Comparison of ENCODE assay signal across 1 cellular context in genomic region chr16:53775821-53776431, GRCh38.
TF ChIP-seq lines count a peak whose summit lies in the region.

No MANE protein-coding gene starts in this region.

TF ChIP-seq in HepG2, 621 proteins besides CTCF, POLR2A, EP300 and RAD21 (continued from another document and continues in another):
- TF ChIP-seq, protein P1, sequence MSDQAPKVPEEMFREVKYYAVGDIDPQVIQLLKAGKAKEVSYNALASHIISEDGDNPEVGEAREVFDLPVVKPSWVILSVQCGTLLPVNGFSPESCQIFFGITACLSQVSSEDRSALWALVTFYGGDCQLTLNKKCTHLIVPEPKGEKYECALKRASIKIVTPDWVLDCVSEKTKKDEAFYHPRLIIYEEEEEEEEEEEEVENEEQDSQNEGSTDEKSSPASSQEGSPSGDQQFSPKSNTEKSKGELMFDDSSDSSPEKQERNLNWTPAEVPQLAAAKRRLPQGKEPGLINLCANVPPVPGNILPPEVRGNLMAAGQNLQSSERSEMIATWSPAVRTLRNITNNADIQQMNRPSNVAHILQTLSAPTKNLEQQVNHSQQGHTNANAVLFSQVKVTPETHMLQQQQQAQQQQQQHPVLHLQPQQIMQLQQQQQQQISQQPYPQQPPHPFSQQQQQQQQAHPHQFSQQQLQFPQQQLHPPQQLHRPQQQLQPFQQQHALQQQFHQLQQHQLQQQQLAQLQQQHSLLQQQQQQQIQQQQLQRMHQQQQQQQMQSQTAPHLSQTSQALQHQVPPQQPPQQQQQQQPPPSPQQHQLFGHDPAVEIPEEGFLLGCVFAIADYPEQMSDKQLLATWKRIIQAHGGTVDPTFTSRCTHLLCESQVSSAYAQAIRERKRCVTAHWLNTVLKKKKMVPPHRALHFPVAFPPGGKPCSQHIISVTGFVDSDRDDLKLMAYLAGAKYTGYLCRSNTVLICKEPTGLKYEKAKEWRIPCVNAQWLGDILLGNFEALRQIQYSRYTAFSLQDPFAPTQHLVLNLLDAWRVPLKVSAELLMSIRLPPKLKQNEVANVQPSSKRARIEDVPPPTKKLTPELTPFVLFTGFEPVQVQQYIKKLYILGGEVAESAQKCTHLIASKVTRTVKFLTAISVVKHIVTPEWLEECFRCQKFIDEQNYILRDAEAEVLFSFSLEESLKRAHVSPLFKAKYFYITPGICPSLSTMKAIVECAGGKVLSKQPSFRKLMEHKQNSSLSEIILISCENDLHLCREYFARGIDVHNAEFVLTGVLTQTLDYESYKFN (CRISPR knock-in tag; conservative IDR thresholded peaks at IDR 0.05): peak; percentile 41; the same call in 1 of the 2 replicates
- no peak; the same call in 1 of the 2 replicates for TF ChIP-seq ARID4A (CRISPR knock-in tag; IDR thresholded peaks at IDR 0.05; ENCODE audit: borderline replicate concordance)
- TF ChIP-seq YEATS4 (CRISPR knock-in tag; IDR thresholded peaks at IDR 0.05; ENCODE audit: borderline replicate concordance): no peak
- no peak for TF ChIP-seq CC2D1A (CRISPR knock-in tag; IDR thresholded peaks at IDR 0.05)
- TF ChIP-seq NCOR1 (IDR thresholded peaks at IDR 0.05; ENCODE audit: borderline replicate concordance, low read length): no peak
- no peak for TF ChIP-seq ZNF629 (CRISPR knock-in tag; conservative IDR thresholded peaks at IDR 0.05)
- no peak for TF ChIP-seq CREM (IDR thresholded peaks at IDR 0.05)
- no peak for TF ChIP-seq CREM (CRISPR knock-in tag; IDR thresholded peaks at IDR 0.05)
- TF ChIP-seq ZNF432 (CRISPR knock-in tag; IDR thresholded peaks at IDR 0.05; ENCODE audit: borderline replicate concordance): no peak
- TF ChIP-seq, protein P2, sequence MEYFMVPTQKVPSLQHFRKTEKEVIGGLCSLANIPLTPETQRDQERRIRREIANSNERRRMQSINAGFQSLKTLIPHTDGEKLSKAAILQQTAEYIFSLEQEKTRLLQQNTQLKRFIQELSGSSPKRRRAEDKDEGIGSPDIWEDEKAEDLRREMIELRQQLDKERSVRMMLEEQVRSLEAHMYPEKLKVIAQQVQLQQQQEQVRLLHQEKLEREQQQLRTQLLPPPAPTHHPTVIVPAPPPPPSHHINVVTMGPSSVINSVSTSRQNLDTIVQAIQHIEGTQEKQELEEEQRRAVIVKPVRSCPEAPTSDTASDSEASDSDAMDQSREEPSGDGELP (IDR thresholded peaks at IDR 0.05; ENCODE audit: borderline replicate concordance, low read depth): no peak
- TF ChIP-seq HDAC1 (CRISPR knock-in tag; IDR thresholded peaks at IDR 0.05): peak; percentile 43; the same call in 1 of the 2 replicates
- TF ChIP-seq ZNF335 (CRISPR knock-in tag; IDR thresholded peaks at IDR 0.05): 0 out of 2 replicates have a peak, but pooled peaks have one; percentile 40
- TF ChIP-seq, protein P3, sequence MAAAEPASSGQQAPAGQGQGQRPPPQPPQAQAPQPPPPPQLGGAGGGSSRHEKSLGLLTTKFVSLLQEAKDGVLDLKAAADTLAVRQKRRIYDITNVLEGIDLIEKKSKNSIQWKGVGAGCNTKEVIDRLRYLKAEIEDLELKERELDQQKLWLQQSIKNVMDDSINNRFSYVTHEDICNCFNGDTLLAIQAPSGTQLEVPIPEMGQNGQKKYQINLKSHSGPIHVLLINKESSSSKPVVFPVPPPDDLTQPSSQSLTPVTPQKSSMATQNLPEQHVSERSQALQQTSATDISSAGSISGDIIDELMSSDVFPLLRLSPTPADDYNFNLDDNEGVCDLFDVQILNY (CRISPR knock-in tag; conservative IDR thresholded peaks at IDR 0.05): no peak
- TF ChIP-seq HMGXB3 (CRISPR knock-in tag; IDR thresholded peaks at IDR 0.05; ENCODE audit: borderline replicate concordance): 0 out of 2 replicates have a peak, but pooled peaks have one; percentile 56
- peak; percentile 76 for TF ChIP-seq ISL2 (CRISPR knock-in tag; IDR thresholded peaks at IDR 0.05)
- peak; percentile 60; the same call in 1 of the 2 replicates for TF ChIP-seq ZNF614 (CRISPR knock-in tag; IDR thresholded peaks at IDR 0.05; ENCODE audit: borderline replicate concordance)
- peak; percentile 52; the same call in 1 of the 2 replicates for TF ChIP-seq RCOR2 (CRISPR knock-in tag; IDR thresholded peaks at IDR 0.05)
- TF ChIP-seq ZFX (CRISPR knock-in tag; IDR thresholded peaks at IDR 0.05; ENCODE audit: low read depth): no peak
- 0 out of 2 replicates have a peak, but pooled peaks have one; percentile 26 for TF ChIP-seq ZMYM3 (CRISPR knock-in tag; IDR thresholded peaks at IDR 0.05)
- TF ChIP-seq SSRP1 (CRISPR knock-in tag; IDR thresholded peaks at IDR 0.05): no peak
- no peak for TF ChIP-seq IKZF4 (CRISPR knock-in tag; IDR thresholded peaks at IDR 0.05; ENCODE audit: borderline replicate concordance, low read depth, not compliant biosample characterization)
- TF ChIP-seq SOX6 (IDR thresholded peaks at IDR 0.05): no peak
- TF ChIP-seq SOX6 (CRISPR knock-in tag; IDR thresholded peaks at IDR 0.05): peak; percentile 76
- TF ChIP-seq ASH2L (IDR thresholded peaks at IDR 0.05; ENCODE audit: insufficient read length, low read depth, low read length): peak; percentile 60
- TF ChIP-seq RFX5 (IDR thresholded peaks at IDR 0.05; ENCODE audit: low read depth, low read length): no peak
- TF ChIP-seq, protein P4, sequence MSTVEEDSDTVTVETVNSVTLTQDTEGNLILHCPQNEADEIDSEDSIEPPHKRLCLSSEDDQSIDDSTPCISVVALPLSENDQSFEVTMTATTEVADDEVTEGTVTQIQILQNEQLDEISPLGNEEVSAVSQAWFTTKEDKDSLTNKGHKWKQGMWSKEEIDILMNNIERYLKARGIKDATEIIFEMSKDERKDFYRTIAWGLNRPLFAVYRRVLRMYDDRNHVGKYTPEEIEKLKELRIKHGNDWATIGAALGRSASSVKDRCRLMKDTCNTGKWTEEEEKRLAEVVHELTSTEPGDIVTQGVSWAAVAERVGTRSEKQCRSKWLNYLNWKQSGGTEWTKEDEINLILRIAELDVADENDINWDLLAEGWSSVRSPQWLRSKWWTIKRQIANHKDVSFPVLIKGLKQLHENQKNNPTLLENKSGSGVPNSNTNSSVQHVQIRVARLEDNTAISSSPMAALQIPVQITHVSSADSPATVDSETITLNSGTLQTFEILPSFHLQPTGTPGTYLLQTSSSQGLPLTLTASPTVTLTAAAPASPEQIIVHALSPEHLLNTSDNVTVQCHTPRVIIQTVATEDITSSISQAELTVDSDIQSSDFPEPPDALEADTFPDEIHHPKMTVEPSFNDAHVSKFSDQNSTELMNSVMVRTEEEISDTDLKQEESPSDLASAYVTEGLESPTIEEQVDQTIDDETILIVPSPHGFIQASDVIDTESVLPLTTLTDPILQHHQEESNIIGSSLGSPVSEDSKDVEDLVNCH (CRISPR knock-in tag; IDR thresholded peaks at IDR 0.05): no peak
- 0 out of 2 replicates have a peak, but pooled peaks have one; percentile 18 for TF ChIP-seq RFX3 (CRISPR knock-in tag; IDR thresholded peaks at IDR 0.05)
- TF ChIP-seq ZNF367 (CRISPR knock-in tag; IDR thresholded peaks at IDR 0.05; ENCODE audit: borderline replicate concordance): no peak
- TF ChIP-seq SIN3A (IDR thresholded peaks at IDR 0.05; ENCODE audit: borderline replicate concordance, low read depth, low read length): no peak
- TF ChIP-seq IRX3 (CRISPR knock-in tag; IDR thresholded peaks at IDR 0.05; ENCODE audit: borderline replicate concordance, low read depth): no peak
- TF ChIP-seq, protein P5, sequence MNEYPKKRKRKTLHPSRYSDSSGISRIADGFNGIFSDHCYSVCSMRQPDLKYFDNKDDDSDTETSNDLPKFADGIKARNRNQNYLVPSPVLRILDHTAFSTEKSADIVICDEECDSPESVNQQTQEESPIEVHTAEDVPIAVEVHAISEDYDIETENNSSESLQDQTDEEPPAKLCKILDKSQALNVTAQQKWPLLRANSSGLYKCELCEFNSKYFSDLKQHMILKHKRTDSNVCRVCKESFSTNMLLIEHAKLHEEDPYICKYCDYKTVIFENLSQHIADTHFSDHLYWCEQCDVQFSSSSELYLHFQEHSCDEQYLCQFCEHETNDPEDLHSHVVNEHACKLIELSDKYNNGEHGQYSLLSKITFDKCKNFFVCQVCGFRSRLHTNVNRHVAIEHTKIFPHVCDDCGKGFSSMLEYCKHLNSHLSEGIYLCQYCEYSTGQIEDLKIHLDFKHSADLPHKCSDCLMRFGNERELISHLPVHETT (CRISPR knock-in tag; conservative IDR thresholded peaks at IDR 0.05): 0 out of 2 replicates have a peak, but pooled peaks have one; percentile 33
- TF ChIP-seq HNRNPUL1 (IDR thresholded peaks at IDR 0.05; ENCODE audit: low read depth, low read length): no peak
- no peak for TF ChIP-seq ATF7 (IDR thresholded peaks at IDR 0.05)
- no peak for TF ChIP-seq ATF7 (CRISPR knock-in tag; IDR thresholded peaks at IDR 0.05)
- peak; percentile 32; the same call in 1 of the 2 replicates for TF ChIP-seq KLF6 (CRISPR knock-in tag; IDR thresholded peaks at IDR 0.05)
- peak; percentile 58; the same call in 1 of the 2 replicates for TF ChIP-seq ONECUT2 (CRISPR knock-in tag; IDR thresholded peaks at IDR 0.05)
- no peak for TF ChIP-seq PHF20 (CRISPR knock-in tag; IDR thresholded peaks at IDR 0.05)
- no peak for TF ChIP-seq MATR3 (CRISPR knock-in tag; IDR thresholded peaks at IDR 0.05)
- TF ChIP-seq HMGXB4 (CRISPR knock-in tag; IDR thresholded peaks at IDR 0.05; ENCODE audit: borderline replicate concordance in 1 of 2, low read depth in 1 of 2): 0 out of 4 replicates have a peak, but pooled peaks of 1 of the 2 experiments have one; percentile 21
- TF ChIP-seq TEAD2 (CRISPR knock-in tag; IDR thresholded peaks at IDR 0.05): no peak
- TF ChIP-seq ZNF484 (CRISPR knock-in tag; IDR thresholded peaks at IDR 0.05; ENCODE audit: borderline replicate concordance, low read depth): no peak
- no peak for TF ChIP-seq NPAS2 (CRISPR knock-in tag; IDR thresholded peaks at IDR 0.05; ENCODE audit: borderline replicate concordance)
- no peak for TF ChIP-seq ZNF256 (CRISPR knock-in tag; conservative IDR thresholded peaks at IDR 0.05)
- TF ChIP-seq ZNF207 (IDR thresholded peaks at IDR 0.05; ENCODE audit: borderline replicate concordance): no peak
- no peak for TF ChIP-seq ZNF460 (CRISPR knock-in tag; IDR thresholded peaks at IDR 0.05; ENCODE audit: borderline replicate concordance)
- no peak for TF ChIP-seq ESRRA (CRISPR knock-in tag; IDR thresholded peaks at IDR 0.05; ENCODE audit: low read depth)
